Comparison of ENCODE assay signal across 1 cellular context in genomic region chrX:74670028-74670427, GRCh38.
TF ChIP-seq lines count a peak whose summit lies in the region.

No MANE protein-coding gene starts in this region.

TF ChIP-seq in endothelial cell of umbilical vein, 7 proteins besides CTCF, POLR2A, EP300 and RAD21 (continued from another document):
- no peak for TF ChIP-seq GATA2 (IDR thresholded peaks at IDR 0.05; ENCODE audit: insufficient read depth, insufficient read length, low read depth, low read length)
- TF ChIP-seq FOS (IDR thresholded peaks at IDR 0.05; ENCODE audit: borderline replicate concordance, insufficient read depth, low read length), result no peak
- no peak for TF ChIP-seq POLR2AphosphoS5 (IDR thresholded peaks at IDR 0.05; ENCODE audit: insufficient read depth, low read depth, low read length)
- TF ChIP-seq MYC (IDR thresholded peaks at IDR 0.05; ENCODE audit: low read depth, low read length), result no peak
- no peak for TF ChIP-seq JUN (IDR thresholded peaks at IDR 0.05; ENCODE audit: borderline replicate concordance, insufficient read depth, insufficient read length, low read depth)
TF ChIP-seq in endothelial cell of umbilical vein: peak in this region for 0.
